32 cellular contexts compared by ENCODE assay signal in the genomic region with DNA sequence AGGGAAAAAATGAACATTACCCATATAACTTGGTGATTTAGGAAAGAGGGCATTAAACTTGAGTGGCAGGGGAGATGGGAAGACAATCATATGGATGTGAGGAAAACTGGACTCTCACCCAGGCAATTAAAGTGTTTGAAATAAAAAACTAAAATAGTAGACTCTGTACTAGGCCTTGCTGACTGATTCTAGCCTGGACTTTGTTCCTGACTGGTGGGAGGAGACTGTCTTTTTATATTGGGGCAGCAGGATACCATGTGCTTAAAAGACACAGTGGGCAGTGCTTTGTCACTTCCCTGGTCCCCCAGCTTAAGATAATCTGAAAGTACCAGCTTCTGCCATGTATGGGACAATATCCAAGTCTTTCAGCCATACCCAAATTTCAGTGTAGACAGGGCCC.
"Had no signal": no experiment of that assay in that cellular context is flagged by ENCODE, and none has a peak within 500 bp of the region (broad histone marks: within the 10 kb centered on the region; RNA-seq: fewer than 3 reads in every experiment).

No MANE protein-coding gene starts in this region.

- H3K9me3 ChIP-seq: adrenal gland, body of pancreas, gastrocnemius medialis had no signal

- DNase-seq: activated CD4-positive, alpha-beta T cell treated with anti-CD3 and anti-CD28 coated beads for 36 hours; activated CD4-positive, alpha-beta T cell treated with anti-CD3 and anti-CD28 coated beads, Interleukin-2, amount 50 U/mL, for 1 hour; activated CD4-positive, alpha-beta T cell treated with anti-CD3 and anti-CD28 coated beads, Interleukin-2, amount 50 U/mL, for 48 hours; activated CD4-positive, CD25-positive, alpha-beta regulatory T cell; activated CD4-positive, CD25-positive, alpha-beta regulatory T cell treated with anti-CD3 and anti-CD28 coated beads, Interleukin-2, amount 50 U/mL, for 72 hours; activated CD8-positive, alpha-beta memory T cell treated with anti-CD3 and anti-CD28 coated beads for 24 hours; activated CD8-positive, alpha-beta T cell treated with anti-CD3 and anti-CD28 coated beads for 36 hours; activated effector memory CD4-positive, alpha-beta T cell treated with anti-CD3 and anti-CD28 coated beads, Interleukin-2, amount 50 U/mL, for 16 hours; activated naive CD4-positive, alpha-beta T cell treated with anti-CD3 and anti-CD28 coated beads for 36 hours; activated naive CD8-positive, alpha-beta T cell treated with anti-CD3 and anti-CD28 coated beads for 36 hours; activated naive CD8-positive, alpha-beta T cell treated with anti-CD3 and anti-CD28 coated beads, Interleukin-2, amount 50 U/mL, for 24 hours; activated T-cell treated with anti-CD3 and anti-CD28 coated beads, Interleukin-2, amount 50 U/mL, for 4 hours; adrenal gland; amygdala; aorta; body of pancreas; caudate nucleus; dorsolateral prefrontal cortex; effector memory CD4-positive, alpha-beta T cell; endodermal cell; foreskin fibroblast; gastrocnemius medialis; T-helper 1 cell; T-helper 17 cell; T1000 had no signal

- H3K9me3 Mint-ChIP-seq: activated CD8-positive, alpha-beta T cell treated with anti-CD3 and anti-CD28 coated beads for 36 hours; activated naive CD8-positive, alpha-beta T cell treated with anti-CD3 and anti-CD28 coated beads, Interleukin-2, amount 50 U/mL, for 24 hours; activated T-cell treated with anti-CD3 and anti-CD28 coated beads, Interleukin-2, amount 50 U/mL, for 4 hours; activated T-helper 2 cell treated with anti-CD3 and anti-CD28 coated beads, Interferon-gamma antibody, Interleukin-2, Interleukin-4, amounts not matched to agents 10 μg/mL and 5 μg/mL and 100 μg/mL, durations not matched to agents 14 hours and 24 hours and 36 hours; T-helper 2 cell treated with Interferon-gamma antibody and Interleukin-4, amounts not matched to agents 5 μg/mL and 100 μg/mL, for 36 hours had no signal

- H3K36me3 ChIP-seq: adrenal gland, gastrocnemius medialis had no signal

- H3K36me3 Mint-ChIP-seq: activated naive CD4-positive, alpha-beta T cell treated with anti-CD3 and anti-CD28 coated beads, Interleukin-2, amount 50 U/mL, for 24 hours; activated naive CD8-positive, alpha-beta T cell treated with anti-CD3 and anti-CD28 coated beads for 36 hours had no signal

- H3K4me3 Mint-ChIP-seq: activated CD4-positive, alpha-beta T cell treated with anti-CD3 and anti-CD28 coated beads for 36 hours; activated CD8-positive, alpha-beta T cell treated with anti-CD3 and anti-CD28 coated beads for 36 hours; activated naive CD4-positive, alpha-beta T cell treated with anti-CD3 and anti-CD28 coated beads for 36 hours; activated naive CD4-positive, alpha-beta T cell treated with anti-CD3 and anti-CD28 coated beads, Interleukin-2, amount 50 U/mL, for 24 hours; activated naive CD8-positive, alpha-beta T cell treated with anti-CD3 and anti-CD28 coated beads for 36 hours; activated naive CD8-positive, alpha-beta T cell treated with anti-CD3 and anti-CD28 coated beads, Interleukin-2, amount 50 U/mL, for 24 hours; activated T-cell treated with anti-CD3 and anti-CD28 coated beads, Interleukin-2, amount 50 U/mL, for 4 hours; activated T-helper 1 cell treated with anti-CD3 and anti-CD28 coated beads, Interleukin-12 subunit alpha, Interleukin-12 subunit beta, Interleukin-2, Interleukin-4 antibody, amounts not matched to agents 30 ng/mL and 10 ng/mL and 1 ng/mL, durations not matched to agents 14 hours and 24 hours and 36 hours; dendritic cell treated with granulocyte-macrophage colony-stimulating factor and Interleukin-4, amounts not matched to agents 40 ng/mL and 50 ng/mL, for 4 days; endodermal cell; T-helper 17 cell; T-helper 2 cell treated with Interferon-gamma antibody and Interleukin-4, amounts not matched to agents 5 μg/mL and 100 μg/mL, for 36 hours had no signal

- H3K27me3 Mint-ChIP-seq: activated naive CD4-positive, alpha-beta T cell treated with anti-CD3 and anti-CD28 coated beads, Interleukin-2, amount 50 U/mL, for 24 hours; dendritic cell treated with granulocyte-macrophage colony-stimulating factor and Interleukin-4, amounts not matched to agents 40 ng/mL and 50 ng/mL, for 4 days had no signal

- FAIRE-seq: colon had no signal

- H3K27ac ChIP-seq: adrenal gland, body of pancreas, dorsolateral prefrontal cortex, gastrocnemius medialis had no signal

- H3K27ac Mint-ChIP-seq: activated CD4-positive, alpha-beta T cell treated with anti-CD3 and anti-CD28 coated beads for 36 hours; activated CD8-positive, alpha-beta T cell treated with anti-CD3 and anti-CD28 coated beads for 36 hours; activated naive CD4-positive, alpha-beta T cell treated with anti-CD3 and anti-CD28 coated beads for 36 hours; activated naive CD4-positive, alpha-beta T cell treated with anti-CD3 and anti-CD28 coated beads, Interleukin-2, amount 50 U/mL, for 24 hours; activated naive CD8-positive, alpha-beta T cell treated with anti-CD3 and anti-CD28 coated beads for 36 hours; activated naive CD8-positive, alpha-beta T cell treated with anti-CD3 and anti-CD28 coated beads, Interleukin-2, amount 50 U/mL, for 24 hours; activated T-helper 1 cell treated with anti-CD3 and anti-CD28 coated beads, Interleukin-12 subunit alpha, Interleukin-12 subunit beta, Interleukin-2, Interleukin-4 antibody, amounts not matched to agents 30 ng/mL and 10 ng/mL and 1 ng/mL, durations not matched to agents 14 hours and 24 hours and 36 hours; activated T-helper 2 cell treated with anti-CD3 and anti-CD28 coated beads, Interferon-gamma antibody, Interleukin-2, Interleukin-4, amounts not matched to agents 10 μg/mL and 5 μg/mL and 100 μg/mL, durations not matched to agents 14 hours and 24 hours and 36 hours; dendritic cell treated with granulocyte-macrophage colony-stimulating factor and Interleukin-4, amounts not matched to agents 40 ng/mL and 50 ng/mL, for 4 days; endodermal cell; T-helper 17 cell; T-helper 2 cell treated with Interferon-gamma antibody and Interleukin-4, amounts not matched to agents 5 μg/mL and 100 μg/mL, for 36 hours had no signal

- H3K27me3 ChIP-seq: adrenal gland, body of pancreas, dorsolateral prefrontal cortex, gastrocnemius medialis had no signal

- H3K4me1 ChIP-seq: adrenal gland, gastrocnemius medialis had no signal

- H3K4me1 Mint-ChIP-seq: activated CD4-positive, alpha-beta T cell treated with anti-CD3 and anti-CD28 coated beads for 36 hours; activated naive CD4-positive, alpha-beta T cell treated with anti-CD3 and anti-CD28 coated beads, Interleukin-2, amount 50 U/mL, for 24 hours; activated naive CD8-positive, alpha-beta T cell treated with anti-CD3 and anti-CD28 coated beads for 36 hours; activated naive CD8-positive, alpha-beta T cell treated with anti-CD3 and anti-CD28 coated beads, Interleukin-2, amount 50 U/mL, for 24 hours; endodermal cell; T-helper 17 cell had no signal

- H3K4me3 ChIP-seq: adrenal gland, body of pancreas, dorsolateral prefrontal cortex, gastrocnemius medialis had no signal

- ATAC-seq: activated CD4-positive, alpha-beta T cell treated with anti-CD3 and anti-CD28 coated beads for 36 hours; activated CD8-positive, alpha-beta T cell treated with anti-CD3 and anti-CD28 coated beads for 36 hours; activated naive CD8-positive, alpha-beta T cell treated with anti-CD3 and anti-CD28 coated beads, Interleukin-2, amount 50 U/mL, for 24 hours; activated T-cell treated with anti-CD3 and anti-CD28 coated beads, Interleukin-2, amount 50 U/mL, for 4 hours; body of pancreas; esophagus mucosa; gastrocnemius medialis; T-helper 17 cell had no signal
